In the genomic region with DNA sequence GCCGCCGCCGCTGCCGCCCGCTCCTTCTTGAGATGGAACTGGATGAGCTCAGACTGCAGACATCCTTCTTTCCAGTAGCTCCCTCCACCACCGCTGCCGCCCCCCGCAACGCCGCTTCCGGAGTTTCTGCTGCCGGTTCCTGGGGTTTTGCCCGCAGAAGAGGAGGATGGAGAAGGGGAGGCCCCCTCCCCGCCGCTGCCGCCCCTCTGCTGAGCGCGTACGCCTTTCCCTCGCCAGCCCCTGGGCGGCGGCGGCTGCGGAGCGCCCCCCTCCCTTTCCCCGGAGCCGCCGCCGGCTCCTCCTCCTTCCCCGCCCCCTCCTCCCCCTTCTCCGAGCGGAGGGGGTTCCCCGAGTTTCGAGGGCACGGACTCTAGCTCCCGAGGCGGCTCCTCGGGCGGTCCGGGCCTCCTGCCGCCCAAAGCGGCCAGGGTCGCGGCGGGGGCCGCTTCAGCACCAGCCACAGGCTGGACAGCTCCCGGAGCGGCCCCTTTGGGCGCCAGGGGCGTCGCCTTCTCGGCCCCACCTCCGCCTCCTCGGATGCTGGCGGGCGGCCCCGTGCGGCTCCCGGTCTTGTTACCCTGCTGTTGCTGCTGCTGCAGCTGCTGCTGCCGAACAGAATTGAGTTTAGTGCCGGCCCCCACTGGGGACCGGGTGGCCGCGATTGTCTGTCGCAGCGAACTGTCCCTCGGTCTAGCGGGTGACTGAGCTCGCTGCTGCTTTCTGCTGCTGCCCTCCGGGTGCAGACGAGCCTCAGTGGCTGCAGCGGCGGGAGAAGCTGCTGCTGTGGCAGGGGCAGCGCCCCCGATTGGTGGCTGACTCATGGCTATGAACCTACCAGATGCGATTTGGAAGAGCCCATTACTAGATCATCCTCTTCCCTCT, we compare ENCODE assay signal across 8 cellular contexts. TPM values are rescaled to one million over a fixed set of nuclear protein-coding genes. Genes with fewer than 3 reads are reported as not detected.
A peak's percentile ranks its signal among the peaks of the same experiment; 100 is the strongest.
DNase-seq lines count a peak whose midpoint lies in the region; ATAC-seq and TF ChIP-seq lines count a peak whose summit lies in the region.

No MANE protein-coding gene starts in this region.

- H3K36me3 ChIP-seq in mesendoderm (ENCODE audit: control insufficient read depth, insufficient read depth, low read length), result no peaks in the 10 kb centered on the region

- H3K4me1 Mint-ChIP-seq in activated CD8-positive, alpha-beta T cell treated with anti-CD3 and anti-CD28 coated beads, Interleukin-2, amount 10 ng/mL, durations not matched to agents 7 days and 5 days (ENCODE audit: low read depth), result peaks cover 44% of the 10 kb centered on the region
- peaks cover 27 to 30% of the 10 kb centered on the region in 2 donors for H3K4me1 Mint-ChIP-seq in effector memory CD8-positive, alpha-beta T cell (ENCODE audit: low read depth in 2 of 2)

- no peak overlapping the region for H2BK5ac ChIP-seq in mesendoderm (ENCODE audit: low read length)

- H3K4ac ChIP-seq in mesendoderm (ENCODE audit: low read depth, low read length), result no peak overlapping the region

- H3K36me3 Mint-ChIP-seq in activated CD8-positive, alpha-beta T cell treated with anti-CD3 and anti-CD28 coated beads, Interleukin-2, amount 10 ng/mL, durations not matched to agents 7 days and 5 days (ENCODE audit: low read depth), result peaks cover 6% of the 10 kb centered on the region
- peaks cover 5% of the 10 kb centered on the region for H3K36me3 Mint-ChIP-seq in effector memory CD8-positive, alpha-beta T cell (ENCODE audit: insufficient read depth)

- H3K79me1 ChIP-seq in mesendoderm (ENCODE audit: low read length), result no peaks in the 10 kb centered on the region

- H3K79me2 ChIP-seq in mesendoderm (ENCODE audit: control insufficient read depth, insufficient read depth, low read length), result peaks cover 3% of the 10 kb centered on the region

- H3K18ac ChIP-seq in mesendoderm (ENCODE audit: low read length), result no peak overlapping the region

- POLR2A ChIA-PET in activated CD8-positive, alpha-beta T cell treated with anti-CD3 and anti-CD28 coated beads, Interleukin-2, amount 10 ng/mL, durations not matched to agents 7 days and 5 days (lab: Charles Lee), result interaction anchor here (0.7 to 3.1 kb wide), 9 partner anchors 22 to 249 kb away, joined by 3 to 22 read pairs (median 5); a partner anchor contains a TSS

- peak overlapping the region; percentile 85 for H3K4me3 Mint-ChIP-seq in activated CD8-positive, alpha-beta T cell treated with anti-CD3 and anti-CD28 coated beads, Interleukin-2, amount 10 ng/mL, durations not matched to agents 7 days and 5 days
- H3K4me3 Mint-ChIP-seq in effector memory CD8-positive, alpha-beta T cell, result peak overlapping the region; percentile 89 to 95

- H3K27me3 ChIP-seq in mesendoderm (ENCODE audit: insufficient read depth, low read length, poor library complexity), result no peaks in the 10 kb centered on the region

- peak overlapping the region; percentile 59 for H3K9ac ChIP-seq in mesendoderm (ENCODE audit: low read length)

- H3K4me2 ChIP-seq in mesendoderm (ENCODE audit: low read length), result peak overlapping the region; percentile 97

- H2BK15ac ChIP-seq in mesendoderm (replicated peaks; ENCODE audit: low read depth), result no peak overlapping the region

- H2AK5ac ChIP-seq in mesendoderm (ENCODE audit: low read length), result no peak overlapping the region

- H3K23ac ChIP-seq in mesendoderm (ENCODE audit: low read length), result no peak overlapping the region

- H3K4me1 ChIP-seq in mesendoderm (ENCODE audit: control insufficient read depth, low read depth, low read length), result peaks cover 2% of the 10 kb centered on the region

- H3K27me3 Mint-ChIP-seq in activated CD8-positive, alpha-beta T cell treated with anti-CD3 and anti-CD28 coated beads, Interleukin-2, amount 10 ng/mL, durations not matched to agents 7 days and 5 days (ENCODE audit: low read depth), result peaks cover 34% of the 10 kb centered on the region
- H3K27me3 Mint-ChIP-seq in effector memory CD8-positive, alpha-beta T cell, result peaks cover 14 to 18% of the 10 kb centered on the region in 2 donors

- CTCF ChIA-PET in activated CD8-positive, alpha-beta T cell treated with anti-CD3 and anti-CD28 coated beads, Interleukin-2, amount 10 ng/mL, durations not matched to agents 7 days and 5 days (lab: Charles Lee), result interaction anchor here (0.8 to 9.4 kb wide), 41 partner anchors 8 to 1004 kb away, joined by 3 to 203 read pairs (median 6); a partner anchor contains a TSS

- H3K4me3 ChIP-seq in AG10803 (ENCODE audit: low read length), result peak overlapping the region; percentile 73
- peak overlapping the region; percentile 51 for H3K4me3 ChIP-seq in mesendoderm (ENCODE audit: low read length)

- WGBS in mesendoderm (ENCODE audit: extremely low coverage, insufficient coverage, low lambda C conversion rate), result no CpG with 5 or more reads among the region's 76 CpGs

- H2BK120ac ChIP-seq in mesendoderm (ENCODE audit: low read depth, low read length), result no peak overlapping the region

- TF ChIP-seq CTCF in AG10803 (conservative IDR thresholded peaks at IDR 0.05; ENCODE audit: low read length), result 0 out of 2 replicates have a peak, but pooled peaks have one; percentile 11

- no peak overlapping the region for H4K5ac ChIP-seq in mesendoderm (ENCODE audit: low read length)

- peak; percentile 61 for ATAC-seq in GM19025 (IDR thresholded peaks at IDR 0.05; ENCODE audit: low read depth, unreplicated experiment)
- peak; percentile 76 for ATAC-seq in HG03159 (IDR thresholded peaks at IDR 0.05; ENCODE audit: unreplicated experiment)
- peak; percentile 85 for ATAC-seq in activated CD8-positive, alpha-beta T cell treated with anti-CD3 and anti-CD28 coated beads, Interleukin-2, amount 10 ng/mL, durations not matched to agents 7 days and 5 days
- peak; percentile 78 for ATAC-seq in effector memory CD8-positive, alpha-beta T cell (replicated peaks)

- peak overlapping the region; percentile 75 for H3K27ac ChIP-seq in mesendoderm (ENCODE audit: low read depth, low read length)

- H3K56ac ChIP-seq in mesendoderm (ENCODE audit: low read length), result peak overlapping the region; percentile 69

- peak overlapping the region; percentile 63 for H3K27ac Mint-ChIP-seq in activated CD8-positive, alpha-beta T cell treated with anti-CD3 and anti-CD28 coated beads, Interleukin-2, amount 10 ng/mL, durations not matched to agents 7 days and 5 days
- H3K27ac Mint-ChIP-seq in effector memory CD8-positive, alpha-beta T cell, result peak overlapping the region; percentile 65 to 67

- H4K8ac ChIP-seq in mesendoderm (ENCODE audit: low read depth, low read length), result no peak overlapping the region

- H3K9me3 Mint-ChIP-seq in activated CD8-positive, alpha-beta T cell treated with anti-CD3 and anti-CD28 coated beads, Interleukin-2, amount 10 ng/mL, durations not matched to agents 7 days and 5 days (ENCODE audit: insufficient read depth), result no peaks in the 10 kb centered on the region
- no peaks in the 10 kb centered on the region for H3K9me3 Mint-ChIP-seq in effector memory CD8-positive, alpha-beta T cell

- DNase-seq in AG10803 (ENCODE audit: low read depth) (peak; percentile 59), NCI-H446 (lab: John Stamatoyannopoulos, UW) (peak; percentile 20 to 68), mesendoderm (peak; percentile 90)
- DNase-seq in activated CD8-positive, alpha-beta T cell treated with anti-CD3 and anti-CD28 coated beads, Interleukin-2, amount 10 ng/mL, durations not matched to agents 7 days and 5 days, result peak; percentile 80
- DNase-seq in effector memory CD8-positive, alpha-beta T cell, result peak; percentile 68 to 73 (median 68)
- peak; percentile 52 to 53 for DNase-seq in stimulated activated CD8-positive, alpha-beta memory T cell treated with anti-CD3 and anti-CD28 coated beads, Interleukin-2, amount 100 ng/mL, for 48 hours (ENCODE audit: low read depth in 2 of 2)

RNA-seq across cellular contexts. Expression of a gene that starts 56.8 kb away (rescaled TPM):
- total RNA-seq in activated CD8-positive, alpha-beta T cell treated with anti-CD3 and anti-CD28 coated beads, Interleukin-2, amount 10 ng/mL, durations not matched to agents 7 days and 5 days, result 1 to 10 TPM; 2.6 to 3.1 TPM
- polyA plus RNA-seq in mesendoderm (2013, experiment 1 of 2), result 4.3 TPM
- 5.0 TPM for polyA plus RNA-seq in mesendoderm (2013, experiment 2 of 2)

Comparison
In these comparisons a context has a peak if more than half of its experiments do, and no peak if none do; other contexts are left out.
1. Peak in every context shown above with its lines: DNase-seq, ATAC-seq, H3K4me3 ChIP-seq and H3K27ac ChIP-seq.